Comparison of ENCODE assay signal across 9 cellular contexts in the genomic region with DNA sequence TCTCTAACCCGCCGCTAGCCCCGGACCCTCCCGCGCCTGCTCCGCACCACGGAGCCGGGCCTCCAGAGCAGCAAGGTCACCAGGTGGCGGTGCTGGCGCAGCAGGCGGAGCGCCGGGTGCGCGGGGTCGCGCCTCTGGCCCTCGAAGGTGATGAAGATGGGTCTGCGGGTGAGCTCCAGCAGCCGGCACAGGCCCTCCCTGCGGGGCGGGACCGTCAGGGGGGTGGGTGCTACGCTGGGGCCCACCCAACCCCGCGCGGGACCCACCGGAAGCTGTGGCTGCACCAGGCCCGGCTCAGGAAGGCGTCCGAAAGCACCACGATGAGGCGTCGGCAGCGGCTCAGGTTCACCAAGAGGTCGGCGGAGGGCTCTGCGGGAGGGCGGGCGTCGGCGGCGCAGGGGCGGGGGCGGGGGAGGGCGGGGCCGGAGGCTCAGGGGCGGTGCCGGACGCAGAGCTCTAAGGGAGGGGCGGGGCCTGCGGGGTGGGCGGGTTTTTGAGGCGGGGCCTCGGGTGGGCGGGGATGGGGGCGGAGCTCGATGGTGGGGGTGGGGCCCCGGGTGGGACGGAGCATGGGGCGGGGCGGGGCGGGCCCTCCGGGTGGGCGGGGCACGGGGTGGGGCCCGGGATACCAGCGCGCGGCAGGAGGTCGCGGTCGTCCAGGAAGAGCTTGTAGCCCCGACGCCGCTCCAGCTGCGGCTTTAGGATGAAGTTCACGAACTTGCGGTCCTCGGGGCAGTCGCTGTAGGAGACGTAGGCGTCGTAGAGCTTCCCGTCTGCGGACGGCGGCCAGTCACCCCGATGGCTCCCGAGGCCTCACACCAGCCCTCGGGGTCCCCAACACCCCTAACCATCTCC. TPM values are rescaled to one million over a fixed set of nuclear protein-coding genes. Genes with fewer than 3 reads are reported as not detected.
DNase-seq lines count a peak whose midpoint lies in the region; ATAC-seq, FAIRE-seq and TF ChIP-seq lines count a peak whose summit lies in the region.
"Had no signal": no experiment of that assay in that cellular context is flagged by ENCODE, and none has a peak within 500 bp of the region (broad histone marks: within the 10 kb centered on the region; RNA-seq: fewer than 3 reads in every experiment).

No MANE protein-coding gene starts in this region.

- H3K27me3 Mint-ChIP-seq in activated T-helper 2 cell treated with anti-CD3 and anti-CD28 coated beads, Interferon-gamma antibody, Interleukin-2, Interleukin-4, amounts not matched to agents 10 μg/mL and 5 μg/mL and 100 μg/mL, durations not matched to agents 14 hours and 24 hours and 36 hours (ENCODE audit: low read depth) = no peaks in the 10 kb centered on the region

- H3K9me3 ChIP-seq in osteoblast (ENCODE audit: low read depth, low read length) (no peaks in the 10 kb centered on the region), thymus (ENCODE audit: control insufficient read depth) (no peaks in the 10 kb centered on the region)

- no peak overlapping the region for H3K27ac Mint-ChIP-seq in activated T-helper 2 cell treated with anti-CD3 and anti-CD28 coated beads, Interferon-gamma antibody, Interleukin-2, Interleukin-4, amounts not matched to agents 10 μg/mL and 5 μg/mL and 100 μg/mL, durations not matched to agents 14 hours and 24 hours and 36 hours

- DNase-seq in DMS153 (lab: John Stamatoyannopoulos, UW) = peak; percentile 21
- no peak for DNase-seq in DMS153 treated with DMSO at 0.1 percent for 48 hours (lab: John Stamatoyannopoulos, UW; ENCODE audit: unreplicated experiment)
- DNase-seq in RCC 7860 (ENCODE audit: low spot score) = peak; percentile 71
- DNase-seq in activated T-helper 2 cell treated with anti-CD3 and anti-CD28 coated beads, Interferon-gamma antibody, Interleukin-2, Interleukin-4, amounts not matched to agents 10 μg/mL and 5 μg/mL and 100 μg/mL, durations not matched to agents 14 hours and 24 hours and 36 hours (ENCODE audit: low spot score) = peak; percentile 92
- DNase-seq in foreskin melanocyte = peak; percentile 71
- peak; percentile 98 for DNase-seq in osteoblast (ENCODE audit: insufficient read length, low spot score, missing footprints)

- H3K4me3 ChIP-seq in osteoblast (ENCODE audit: insufficient read depth, low read length) (peak overlapping the region; percentile 73), thymus (ENCODE audit: low read length) (peak overlapping the region; percentile 57)

- H3K36me3 ChIP-seq in osteoblast (ENCODE audit: insufficient read depth, low read length) = no peaks in the 10 kb centered on the region
- H3K36me3 ChIP-seq in thymus (ENCODE audit: control insufficient read depth, insufficient read depth) = peaks cover 13% of the 10 kb centered on the region

- intact Hi-C loops in activated T-helper 2 cell treated with anti-CD3 and anti-CD28 coated beads, Interferon-gamma antibody, Interleukin-2, Interleukin-4, amounts not matched to agents 10 μg/mL and 5 μg/mL and 100 μg/mL, durations not matched to agents 14 hours and 24 hours and 36 hours (cut with micrococcal nuclease) = loop anchor here (1.0 kb wide), 1 partner anchor 41 kb away; no protein-coding TSS in a partner anchor

- no peaks in the 10 kb centered on the region for H3K27me3 ChIP-seq in osteoblast (ENCODE audit: insufficient read depth, low read length)
- H3K27me3 ChIP-seq in thymus (ENCODE audit: control insufficient read depth, insufficient read depth) = peaks cover 14% of the 10 kb centered on the region

- no peak for FAIRE-seq in RCC 7860 (lab: Jason Lieb, UNC)
- FAIRE-seq: A204.1 had no signal

- H3K4me1 Mint-ChIP-seq in activated T-helper 2 cell treated with anti-CD3 and anti-CD28 coated beads, Interferon-gamma antibody, Interleukin-2, Interleukin-4, amounts not matched to agents 10 μg/mL and 5 μg/mL and 100 μg/mL, durations not matched to agents 14 hours and 24 hours and 36 hours (ENCODE audit: low read depth) = no peaks in the 10 kb centered on the region

- no peaks in the 10 kb centered on the region for H3K79me2 ChIP-seq in osteoblast (ENCODE audit: insufficient read depth, low read length)

- no peak overlapping the region for H3K27ac ChIP-seq in osteoblast (ENCODE audit: low read depth, low read length)
- peak overlapping the region; percentile 58 for H3K27ac ChIP-seq in thymus (ENCODE audit: low read depth)

- ATAC-seq in HG03135 (IDR thresholded peaks at IDR 0.05; ENCODE audit: unreplicated experiment) = peak; percentile 54

- no peak overlapping the region for H3K4me3 Mint-ChIP-seq in activated T-helper 2 cell treated with anti-CD3 and anti-CD28 coated beads, Interferon-gamma antibody, Interleukin-2, Interleukin-4, amounts not matched to agents 10 μg/mL and 5 μg/mL and 100 μg/mL, durations not matched to agents 14 hours and 24 hours and 36 hours (ENCODE audit: low read depth)

- H3K9me3 Mint-ChIP-seq in activated T-helper 2 cell treated with anti-CD3 and anti-CD28 coated beads, Interferon-gamma antibody, Interleukin-2, Interleukin-4, amounts not matched to agents 10 μg/mL and 5 μg/mL and 100 μg/mL, durations not matched to agents 14 hours and 24 hours and 36 hours = no peaks in the 10 kb centered on the region

- 6% methylated on average over 89 of the region's 91 CpGs for WGBS in thymus

- H3K4me1 ChIP-seq in osteoblast (ENCODE audit: insufficient read depth, low read length) = peaks cover 3% of the 10 kb centered on the region
- H3K4me1 ChIP-seq in thymus (ENCODE audit: control insufficient read depth, insufficient read depth, low read length) = peaks cover 3% of the 10 kb centered on the region

- no peaks in the 10 kb centered on the region for H4K20me1 ChIP-seq in osteoblast (ENCODE audit: insufficient read depth, low read length)

- no peaks in the 10 kb centered on the region for H3K36me3 Mint-ChIP-seq in activated T-helper 2 cell treated with anti-CD3 and anti-CD28 coated beads, Interferon-gamma antibody, Interleukin-2, Interleukin-4, amounts not matched to agents 10 μg/mL and 5 μg/mL and 100 μg/mL, durations not matched to agents 14 hours and 24 hours and 36 hours (ENCODE audit: low read depth)

- peak overlapping the region; percentile 77 for H3K4me2 ChIP-seq in osteoblast (ENCODE audit: insufficient read depth, low read length)

- peak overlapping the region; percentile 59 for H2AFZ ChIP-seq in osteoblast (ENCODE audit: low read length)

- no peak for TF ChIP-seq CTCF in osteoblast (IDR thresholded peaks at IDR 0.05; ENCODE audit: extremely low read depth, low read depth, low read length)

RNA-seq across cellular contexts. Expression of gene SIGIRR, which starts 7.8 kb away (rescaled TPM):
- total RNA-seq in activated T-helper 2 cell treated with anti-CD3 and anti-CD28 coated beads, Interferon-gamma antibody, Interleukin-2, Interleukin-4, amounts not matched to agents 10 μg/mL and 5 μg/mL and 100 μg/mL, durations not matched to agents 14 hours and 24 hours and 36 hours = 41.5 and 53.4 TPM in 2 replicates
- total RNA-seq in osteoblast = 10.9 and 14.5 TPM in 2 replicates
- 153 TPM for polyA plus RNA-seq in thymus

RNA-seq across cellular contexts. Expression of gene PKP3, which starts 13.0 kb away (rescaled TPM):
- not detected in 2 replicates for total RNA-seq in activated T-helper 2 cell treated with anti-CD3 and anti-CD28 coated beads, Interferon-gamma antibody, Interleukin-2, Interleukin-4, amounts not matched to agents 10 μg/mL and 5 μg/mL and 100 μg/mL, durations not matched to agents 14 hours and 24 hours and 36 hours
- 0.88 and 2.5 TPM in 2 replicates for total RNA-seq in osteoblast
- 26.5 TPM for polyA plus RNA-seq in thymus

RNA-seq across cellular contexts. Expression of gene ANO9, which starts 34.8 kb away (rescaled TPM):
- 35.4 and 36.9 TPM in 2 replicates for total RNA-seq in activated T-helper 2 cell treated with anti-CD3 and anti-CD28 coated beads, Interferon-gamma antibody, Interleukin-2, Interleukin-4, amounts not matched to agents 10 μg/mL and 5 μg/mL and 100 μg/mL, durations not matched to agents 14 hours and 24 hours and 36 hours
- under 0.01 TPM in 1 of 2 replicates, not detected in the other for total RNA-seq in osteoblast
- polyA plus RNA-seq in thymus = 114 TPM

RNA-seq across cellular contexts. Expression of gene B4GALNT4, which starts 37.7 kb away (rescaled TPM):
- total RNA-seq in activated T-helper 2 cell treated with anti-CD3 and anti-CD28 coated beads, Interferon-gamma antibody, Interleukin-2, Interleukin-4, amounts not matched to agents 10 μg/mL and 5 μg/mL and 100 μg/mL, durations not matched to agents 14 hours and 24 hours and 36 hours = 1.5 and 2.9 TPM in 2 replicates
- total RNA-seq in osteoblast = 0.88 and 2.2 TPM in 2 replicates
- 6.1 TPM for polyA plus RNA-seq in thymus

RNA-seq across cellular contexts. Expression of gene PTDSS2, which starts 43.1 kb away (rescaled TPM):
- total RNA-seq in activated T-helper 2 cell treated with anti-CD3 and anti-CD28 coated beads, Interferon-gamma antibody, Interleukin-2, Interleukin-4, amounts not matched to agents 10 μg/mL and 5 μg/mL and 100 μg/mL, durations not matched to agents 14 hours and 24 hours and 36 hours = 32.1 and 34.4 TPM in 2 replicates
- total RNA-seq in osteoblast = 33.0 and 36.2 TPM in 2 replicates
- 24.1 TPM for polyA plus RNA-seq in thymus

Comparison
In these comparisons a context has a peak if more than half of its experiments do, and no peak if none do; other contexts are left out.
1. RNA of gene ANO9, which starts 34.8 kb away (total RNA-seq): 35.4 to 36.9 TPM in activated T-helper 2 cell treated with anti-CD3 and anti-CD28 coated beads, Interferon-gamma antibody, Interleukin-2, Interleukin-4, amounts not matched to agents 10 μg/mL and 5 μg/mL and 100 μg/mL, durations not matched to agents 14 hours and 24 hours and 36 hours; under 0.01 TPM in osteoblast; every median in the first group is over 10 times any median in the second.